ENCODE assay signal across 11 cellular contexts in genomic region chr6:130027948-130028347, GRCh38. TPM values are rescaled to one million over a fixed set of nuclear protein-coding genes. Genes with fewer than 3 reads are reported as not detected.
A peak's percentile ranks its signal among the peaks of the same experiment; 100 is the strongest.
DNase-seq lines count a peak whose midpoint lies in the region; ATAC-seq and TF ChIP-seq lines count a peak whose summit lies in the region.
"Had no signal": no experiment of that assay in that cellular context is flagged by ENCODE, and none has a peak within 500 bp of the region (broad histone marks: within the 10 kb centered on the region; RNA-seq: fewer than 3 reads in every experiment).

No MANE protein-coding gene starts in this region.

- intact Hi-C loops in left ventricle myocardium inferior (cut with micrococcal nuclease): no loop called here

- H3K4me3 Mint-ChIP-seq in immature natural killer cell: peak overlapping the region in 4 of 5 donors; percentile 12 to 63 (median 24)
- H3K4me3 Mint-ChIP-seq: mesothelial cell of epicardium had no signal

- no peak overlapping the region for H3K4me3 ChIP-seq in left ventricle myocardium inferior
- H3K4me3 ChIP-seq: K562 had no signal

- H3K9me3 Mint-ChIP-seq in immature natural killer cell: no peaks in the 10 kb centered on the region
- H3K9me3 Mint-ChIP-seq: mesothelial cell of epicardium had no signal

- no peak for TF ChIP-seq CTCF in left ventricle myocardium inferior (IDR thresholded peaks at IDR 0.05; ENCODE audit: borderline replicate concordance)

- ATAC-seq in GM18868 (IDR thresholded peaks at IDR 0.05; ENCODE audit: unreplicated experiment): peak; percentile 88
- ATAC-seq in GM21529 (IDR thresholded peaks at IDR 0.05; ENCODE audit: unreplicated experiment): peak; percentile 85
- ATAC-seq in HG03457 (IDR thresholded peaks at IDR 0.05; ENCODE audit: unreplicated experiment): peak; percentile 91
- ATAC-seq: K562 had no signal

- DNase-seq in immature natural killer cell: peak in 1 of 3 donors; percentile 5
- no peak for DNase-seq in NCI-H524 treated with DMSO at 0.1 percent for 48 hours (lab: John Stamatoyannopoulos, UW)
- no peak for DNase-seq in left ventricle myocardium inferior
- no peak for DNase-seq in hippocampal formation (lab: John Stamatoyannopoulos, UW)
- DNase-seq in NCI-H187 treated with DMSO at 0.1 percent for 48 hours (lab: John Stamatoyannopoulos, UW): no peak
- DNase-seq: SIG-M5 had no signal

- peaks cover 21 to 35% of the 10 kb centered on the region in 2 donors for H3K4me1 Mint-ChIP-seq in immature natural killer cell
- H3K4me1 Mint-ChIP-seq: mesothelial cell of epicardium had no signal

- peaks cover 4 to 24% (median 4%) of the 10 kb centered on the region in 3 donors for H3K36me3 Mint-ChIP-seq in immature natural killer cell

- no peaks in the 10 kb centered on the region for H3K27me3 ChIP-seq in left ventricle myocardium inferior (ENCODE audit: low read depth)

- no peaks in the 10 kb centered on the region for H3K4me1 ChIP-seq in left ventricle myocardium inferior

- H3K27me3 Mint-ChIP-seq in immature natural killer cell (ENCODE audit: low read depth in 3 of 3): no peaks in the 10 kb centered on the region

- peak overlapping the region; percentile 12 to 84 (median 80) for H3K27ac Mint-ChIP-seq in immature natural killer cell
- H3K27ac Mint-ChIP-seq: mesothelial cell of epicardium had no signal

- H3K9me3 ChIP-seq in left ventricle myocardium inferior (replicated peaks): no peaks in the 10 kb centered on the region

- H3K36me3 ChIP-seq in left ventricle myocardium inferior: no peaks in the 10 kb centered on the region

- H3K27ac ChIP-seq in left ventricle myocardium inferior (replicated peaks): no peak overlapping the region

RNA-seq across cellular contexts. Expression of gene L3MBTL3, which starts 9.6 kb away (rescaled TPM):
- polyA plus RNA-seq in immature natural killer cell: 1 to 10 TPM; 2.3 to 5.3 (median 4.3) TPM
- 3.2 TPM for total RNA-seq in left ventricle myocardium inferior
